14 cellular contexts compared by ENCODE assay signal in genomic region chr16:84478172-84478948, GRCh38. TPM values are rescaled to one million over a fixed set of nuclear protein-coding genes. Genes with fewer than 3 reads are reported as not detected.
A peak's percentile ranks its signal among the peaks of the same experiment; 100 is the strongest.
DNase-seq lines count a peak whose midpoint lies in the region; ATAC-seq and TF ChIP-seq lines count a peak whose summit lies in the region.
"Had no signal": no experiment of that assay in that cellular context is flagged by ENCODE, and none has a peak within 500 bp of the region (broad histone marks: within the 10 kb centered on the region; RNA-seq: fewer than 3 reads in every experiment).

No MANE protein-coding gene starts in this region.

- peak overlapping the region; percentile 25 to 66 (median 60) for H3K27ac Mint-ChIP-seq in nephron

- POLR2A ChIA-PET in BJ (lab: Charles Lee), result no interaction called here

- H3K4me3 ChIP-seq in BJ (ENCODE audit: low read depth, low read length), result no peak overlapping the region
- no peak overlapping the region for H3K4me3 ChIP-seq in cardiac fibroblast (replicated peaks in 1 of 2; ENCODE audit: low read depth in 2 of 2, low read length in 2 of 2)
- no peak overlapping the region for H3K4me3 ChIP-seq in HAP-1
- H3K4me3 ChIP-seq: ascending aorta had no signal

- no peak for TF ChIP-seq CTCF in BJ (IDR thresholded peaks at IDR 0.05; ENCODE audit: insufficient read depth, low read depth, low read length)
- no peak for TF ChIP-seq CTCF in cardiac fibroblast (IDR thresholded peaks at IDR 0.05; ENCODE audit: low read depth, low read length)
- TF ChIP-seq CTCF in nephron (IDR thresholded peaks at IDR 0.05; ENCODE audit: unreplicated experiment in 3 of 3), result no peak

- H3K27me3 Mint-ChIP-seq in nephron (ENCODE audit: low read depth), result peaks cover 3% of the 10 kb centered on the region

- no peak for ATAC-seq in HG03045 (IDR thresholded peaks at IDR 0.05; ENCODE audit: unreplicated experiment)
- ATAC-seq: sciatic nerve had no signal

- H3K36me3 Mint-ChIP-seq in nephron (ENCODE audit: low read depth), result peaks cover 58% of the 10 kb centered on the region

- CTCF ChIA-PET in BJ (lab: Yijun Ruan, JAX), result interaction anchor here (0.8 to 1.5 kb wide), 5 partner anchors 15 to 401 kb away, joined by 3 to 7 read pairs (median 3); partner anchors contain the start of gene TAF1C

- H3K9me3 ChIP-seq in HAP-1, result peaks cover 3% of the 10 kb centered on the region; the same call in 1 of the 2 replicates
- H3K9me3 ChIP-seq: ascending aorta had no signal

- no peak overlapping the region for H3K4me3 Mint-ChIP-seq in nephron

- H3K36me3 ChIP-seq in BJ (ENCODE audit: control insufficient read depth, insufficient read depth, low read length) (peaks cover 25% of the 10 kb centered on the region), HAP-1 (replicated peaks) (no peaks in the 10 kb centered on the region; the same call in 1 of the 2 replicates)

- peaks cover 8% of the 10 kb centered on the region for H3K9me3 Mint-ChIP-seq in nephron

- H3K4me1 ChIP-seq in HAP-1, result peaks cover 4% of the 10 kb centered on the region; the same call in 1 of the 2 replicates
- H3K4me1 ChIP-seq: ascending aorta had no signal

- DNase-seq in BJ (ENCODE audit: low read depth) (peak; percentile 60), LHCN-M2 (ENCODE audit: low read depth) (peak; percentile 58), cardiac fibroblast (ENCODE audit: low read depth in 2 of 2) (peak; percentile 15 to 67), HAP-1 (ENCODE audit: low spot score in 2 of 2) (no peak), HT-29 (ENCODE audit: low spot score) (no peak), LoVo (ENCODE audit: low spot score) (no peak)
- DNase-seq: activated CD4-positive, alpha-beta T cell treated with anti-CD3 and anti-CD28 coated beads for 48 hours; DMS79 treated with DMSO at 0.1 percent for 48 hours; NCI-H1694; SHP77 had no signal

- in situ Hi-C loops in HAP-1 (cut with MboI; ENCODE audit: low sequenced_read_pairs), result loop anchor here (5.0 kb wide), 1 partner anchor 191 kb away; no protein-coding TSS in a partner anchor

- peaks cover 6% of the 10 kb centered on the region for H3K4me1 Mint-ChIP-seq in nephron

- no peaks in the 10 kb centered on the region for H3K27me3 ChIP-seq in BJ (ENCODE audit: control insufficient read depth, insufficient read depth, low read length)
- H3K27me3 ChIP-seq in HAP-1 (ENCODE audit: low read depth), result no peaks in the 10 kb centered on the region
- H3K27me3 ChIP-seq: ascending aorta had no signal

RNA-seq across cellular contexts. Expression of gene MEAK7, which starts 26.1 kb away (rescaled TPM):
- 29.1 and 41.2 TPM in 2 replicates for polyA plus RNA-seq in BJ (2011; rRNA removed)
- 29.6 and 43.0 TPM in 2 replicates for polyA minus RNA-seq in BJ (2011; rRNA and poly(A)+ RNA removed)
- total RNA-seq in LHCN-M2 (2014; rRNA removed), result 15.3 and 17.2 TPM in 2 replicates
- 26.7 TPM for polyA plus RNA-seq in LHCN-M2 (2012)
- 7.4 and 11.3 TPM in 2 replicates for total RNA-seq in HT-29 (2014; rRNA removed; shearing (Covaris generic))

Comparison
In these comparisons a context has a peak if more than half of its experiments do, and no peak if none do; other contexts are left out.
1. DNase-seq: peak in BJ (single experiment), LHCN-M2 (single experiment) and cardiac fibroblast (2 of 2); none in HAP-1 (0 of 2), HT-29 (single experiment) and LoVo (single experiment).